8 cellular contexts compared by ENCODE assay signal in the genomic region with DNA sequence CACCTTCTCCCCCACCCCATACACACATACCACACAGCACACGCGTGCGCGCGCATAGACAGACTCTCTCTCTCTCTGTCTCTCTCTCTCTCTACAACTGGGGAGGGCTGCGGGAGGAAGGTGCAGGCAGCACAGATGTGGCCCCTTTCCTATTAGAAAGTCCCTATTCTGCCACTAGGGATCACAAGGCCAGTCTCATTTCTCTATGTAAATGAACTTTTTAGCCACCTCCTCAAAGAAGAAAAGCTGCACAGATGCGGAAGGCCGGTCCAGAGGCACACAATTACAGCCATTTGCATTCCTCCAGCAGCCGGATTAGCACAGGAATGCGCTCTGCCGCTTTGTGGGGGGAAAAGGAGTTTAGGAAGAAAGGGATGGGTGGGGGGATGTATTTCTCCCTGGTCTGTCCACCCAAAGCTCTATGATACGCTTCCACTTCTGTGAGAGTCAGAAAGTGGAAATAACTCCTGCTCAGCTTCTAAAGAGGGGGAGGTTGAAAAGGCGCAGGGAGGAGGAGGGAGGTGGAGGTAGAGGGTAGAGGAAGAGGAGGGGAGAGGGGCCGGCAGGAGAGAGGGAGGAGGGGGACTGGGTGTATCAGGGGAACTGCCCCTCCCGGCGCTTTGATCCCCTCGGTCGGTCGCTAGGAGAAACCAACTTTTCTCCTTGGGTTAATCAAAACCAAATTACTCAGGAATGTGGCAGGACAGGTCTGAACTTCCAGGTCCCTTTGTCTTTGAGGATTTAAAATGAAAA. TPM values are rescaled to one million over a fixed set of nuclear protein-coding genes. Genes with fewer than 3 reads are reported as not detected.
DNase-seq lines count a peak whose midpoint lies in the region; ATAC-seq and TF ChIP-seq lines count a peak whose summit lies in the region.

No MANE protein-coding gene starts in this region.

- no peak overlapping the region for H3K4me3 Mint-ChIP-seq in CD4-positive, alpha-beta T cell

- H3K27ac Mint-ChIP-seq in CD4-positive, alpha-beta T cell, result no peak overlapping the region

- CTCF ChIA-PET in A673 (lab: Charles Lee), result interaction anchor here (0.6 kb wide), 1 partner anchor 36 kb away, joined by 12 read pairs; no protein-coding TSS in a partner anchor
- CTCF ChIA-PET in CD4-positive, alpha-beta T cell (lab: Charles Lee), result no interaction called here

- DNase-seq in A673 (ENCODE audit: low spot score) (peak; percentile 40), GM19238 (ENCODE audit: insufficient read length, low spot score) (peak; percentile 53), NOMO-1 treated with DMSO at 0.1 percent for 48 hours (lab: John Stamatoyannopoulos, UW; ENCODE audit: unreplicated experiment) (no peak), NCI-H146 treated with DMSO at 0.1 percent for 48 hours (lab: John Stamatoyannopoulos, UW; ENCODE audit: unreplicated experiment) (no peak)
- DNase-seq in CD4-positive, alpha-beta T cell, result no peak

- intact Hi-C loops in A673 (cut with micrococcal nuclease; ENCODE audit: unreplicated experiment), result no loop called here
- intact Hi-C loops in CD4-positive, alpha-beta T cell (cut with DNase I, micrococcal nuclease), result no loop called here

- H3K36me3 ChIP-seq in A673 (ENCODE audit: insufficient read depth, low read length, poor library complexity, severe bottlenecking) (no peaks in the 10 kb centered on the region), iPS-18a (ENCODE audit: control insufficient read depth, low read depth, low read length) (no peaks in the 10 kb centered on the region)

- ATAC-seq in HG03135 (IDR thresholded peaks at IDR 0.05; ENCODE audit: unreplicated experiment) (peak; percentile 73), SK-N-SH treated with all-trans-retinoic acid at 6 μM for 48 hours (no peak)
- no peak for ATAC-seq in CD4-positive, alpha-beta T cell (ENCODE audit: poor library complexity)

- peak overlapping the region; percentile 46 for H3K27ac ChIP-seq in A673 (ENCODE audit: low read depth, low read length, poor library complexity, severe bottlenecking)
- H3K27ac ChIP-seq in iPS-18a (ENCODE audit: low read length), result no peak overlapping the region
- no peak overlapping the region for H3K27ac ChIP-seq in CD4-positive, alpha-beta T cell (ENCODE audit: low read depth, low read length)

- H3K4me3 ChIP-seq in A673 (ENCODE audit: low read depth, low read length, poor library complexity, severe bottlenecking), result no peak overlapping the region
- peak overlapping the region; percentile 34 for H3K4me3 ChIP-seq in iPS-18a (ENCODE audit: low read length)

- TF ChIP-seq CTCF in A673 (conservative IDR thresholded peaks at IDR 0.05; ENCODE audit: low read depth, low read length), result no peak
- no peak for TF ChIP-seq CTCF in CD4-positive, alpha-beta T cell (IDR thresholded peaks at IDR 0.05)

- H3K4me1 ChIP-seq in A673 (ENCODE audit: insufficient read depth, low read length, poor library complexity, severe bottlenecking) (peaks cover 60% of the 10 kb centered on the region), iPS-18a (ENCODE audit: control insufficient read depth, low read depth, low read length) (peaks cover 71% of the 10 kb centered on the region)

- H3K9me3 ChIP-seq in A673 (ENCODE audit: low read depth, low read length, poor library complexity, severe bottlenecking), result no peaks in the 10 kb centered on the region
- no peaks in the 10 kb centered on the region for H3K9me3 ChIP-seq in iPS-18a (ENCODE audit: control insufficient read depth, low read depth, low read length)
- no peaks in the 10 kb centered on the region for H3K9me3 ChIP-seq in CD4-positive, alpha-beta T cell (ENCODE audit: control insufficient read depth, low read length)

- no TSS peak for BruUV-seq in A673 (replicated peaks; lab: Mats Ljungman, UMichigan)

- no peaks in the 10 kb centered on the region for H3K9me3 Mint-ChIP-seq in CD4-positive, alpha-beta T cell

- POLR2A ChIA-PET in A673 (lab: Charles Lee; ENCODE audit: low non-redundant PET), result no interaction called here
- POLR2A ChIA-PET in CD4-positive, alpha-beta T cell (lab: Charles Lee), result no interaction called here

- H3K27me3 ChIP-seq in A673 (replicated peaks; ENCODE audit: insufficient read depth, low read depth, low read length, poor library complexity), result no peaks in the 10 kb centered on the region
- H3K27me3 ChIP-seq in iPS-18a (ENCODE audit: control insufficient read depth, insufficient read depth, low read length), result peaks cover 97% of the 10 kb centered on the region
- H3K27me3 ChIP-seq in CD4-positive, alpha-beta T cell (ENCODE audit: control insufficient read depth, insufficient read depth, low read length), result peaks cover 11% of the 10 kb centered on the region

- no peaks in the 10 kb centered on the region for H3K36me3 Mint-ChIP-seq in CD4-positive, alpha-beta T cell (ENCODE audit: low read depth)

- H3K4me1 Mint-ChIP-seq in CD4-positive, alpha-beta T cell (ENCODE audit: low read depth), result no peaks in the 10 kb centered on the region

- H3K27me3 Mint-ChIP-seq in CD4-positive, alpha-beta T cell, result peaks cover 56% of the 10 kb centered on the region

- H3K9ac ChIP-seq in iPS-18a (ENCODE audit: low read length), result no peak overlapping the region

TF ChIP-seq in SK-N-SH treated with all-trans-retinoic acid at 6 μM for 48 hours, 23 proteins besides CTCF, POLR2A, EP300 and RAD21:
- TF ChIP-seq, protein P1, sequence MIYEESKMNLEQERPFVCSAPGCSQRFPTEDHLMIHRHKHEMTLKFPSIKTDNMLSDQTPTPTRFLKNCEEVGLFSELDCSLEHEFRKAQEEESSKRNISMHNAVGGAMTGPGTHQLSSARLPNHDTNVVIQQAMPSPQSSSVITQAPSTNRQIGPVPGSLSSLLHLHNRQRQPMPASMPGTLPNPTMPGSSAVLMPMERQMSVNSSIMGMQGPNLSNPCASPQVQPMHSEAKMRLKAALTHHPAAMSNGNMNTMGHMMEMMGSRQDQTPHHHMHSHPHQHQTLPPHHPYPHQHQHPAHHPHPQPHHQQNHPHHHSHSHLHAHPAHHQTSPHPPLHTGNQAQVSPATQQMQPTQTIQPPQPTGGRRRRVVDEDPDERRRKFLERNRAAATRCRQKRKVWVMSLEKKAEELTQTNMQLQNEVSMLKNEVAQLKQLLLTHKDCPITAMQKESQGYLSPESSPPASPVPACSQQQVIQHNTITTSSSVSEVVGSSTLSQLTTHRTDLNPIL (CRISPR knock-in tag; IDR thresholded peaks at IDR 0.05; ENCODE audit: low read depth), result no peak
- TF ChIP-seq, protein P2, sequence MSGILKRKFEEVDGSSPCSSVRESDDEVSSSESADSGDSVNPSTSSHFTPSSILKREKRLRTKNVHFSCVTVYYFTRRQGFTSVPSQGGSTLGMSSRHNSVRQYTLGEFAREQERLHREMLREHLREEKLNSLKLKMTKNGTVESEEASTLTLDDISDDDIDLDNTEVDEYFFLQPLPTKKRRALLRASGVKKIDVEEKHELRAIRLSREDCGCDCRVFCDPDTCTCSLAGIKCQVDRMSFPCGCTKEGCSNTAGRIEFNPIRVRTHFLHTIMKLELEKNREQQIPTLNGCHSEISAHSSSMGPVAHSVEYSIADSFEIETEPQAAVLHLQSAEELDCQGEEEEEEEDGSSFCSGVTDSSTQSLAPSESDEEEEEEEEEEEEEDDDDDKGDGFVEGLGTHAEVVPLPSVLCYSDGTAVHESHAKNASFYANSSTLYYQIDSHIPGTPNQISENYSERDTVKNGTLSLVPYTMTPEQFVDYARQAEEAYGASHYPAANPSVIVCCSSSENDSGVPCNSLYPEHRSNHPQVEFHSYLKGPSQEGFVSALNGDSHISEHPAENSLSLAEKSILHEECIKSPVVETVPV (CRISPR knock-in tag; IDR thresholded peaks at IDR 0.05), result no peak
- no peak for TF ChIP-seq RARB (CRISPR knock-in tag; IDR thresholded peaks at IDR 0.05)
- no peak for TF ChIP-seq TCF4 (CRISPR knock-in tag; IDR thresholded peaks at IDR 0.05; ENCODE audit: borderline replicate concordance)
- no peak for TF ChIP-seq ISL1 (CRISPR knock-in tag; IDR thresholded peaks at IDR 0.05)
- no peak for TF ChIP-seq ZNF70 (CRISPR knock-in tag; IDR thresholded peaks at IDR 0.05)
- TF ChIP-seq, protein P3, sequence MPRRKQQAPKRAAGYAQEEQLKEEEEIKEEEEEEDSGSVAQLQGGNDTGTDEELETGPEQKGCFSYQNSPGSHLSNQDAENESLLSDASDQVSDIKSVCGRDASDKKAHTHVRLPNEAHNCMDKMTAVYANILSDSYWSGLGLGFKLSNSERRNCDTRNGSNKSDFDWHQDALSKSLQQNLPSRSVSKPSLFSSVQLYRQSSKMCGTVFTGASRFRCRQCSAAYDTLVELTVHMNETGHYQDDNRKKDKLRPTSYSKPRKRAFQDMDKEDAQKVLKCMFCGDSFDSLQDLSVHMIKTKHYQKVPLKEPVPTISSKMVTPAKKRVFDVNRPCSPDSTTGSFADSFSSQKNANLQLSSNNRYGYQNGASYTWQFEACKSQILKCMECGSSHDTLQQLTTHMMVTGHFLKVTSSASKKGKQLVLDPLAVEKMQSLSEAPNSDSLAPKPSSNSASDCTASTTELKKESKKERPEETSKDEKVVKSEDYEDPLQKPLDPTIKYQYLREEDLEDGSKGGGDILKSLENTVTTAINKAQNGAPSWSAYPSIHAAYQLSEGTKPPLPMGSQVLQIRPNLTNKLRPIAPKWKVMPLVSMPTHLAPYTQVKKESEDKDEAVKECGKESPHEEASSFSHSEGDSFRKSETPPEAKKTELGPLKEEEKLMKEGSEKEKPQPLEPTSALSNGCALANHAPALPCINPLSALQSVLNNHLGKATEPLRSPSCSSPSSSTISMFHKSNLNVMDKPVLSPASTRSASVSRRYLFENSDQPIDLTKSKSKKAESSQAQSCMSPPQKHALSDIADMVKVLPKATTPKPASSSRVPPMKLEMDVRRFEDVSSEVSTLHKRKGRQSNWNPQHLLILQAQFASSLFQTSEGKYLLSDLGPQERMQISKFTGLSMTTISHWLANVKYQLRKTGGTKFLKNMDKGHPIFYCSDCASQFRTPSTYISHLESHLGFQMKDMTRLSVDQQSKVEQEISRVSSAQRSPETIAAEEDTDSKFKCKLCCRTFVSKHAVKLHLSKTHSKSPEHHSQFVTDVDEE (CRISPR knock-in tag; IDR thresholded peaks at IDR 0.05), result no peak
- no peak for TF ChIP-seq ZFP30 (CRISPR knock-in tag; IDR thresholded peaks at IDR 0.05)
- no peak for TF ChIP-seq SNAI2 (CRISPR knock-in tag; IDR thresholded peaks at IDR 0.05)
- no peak for TF ChIP-seq TOX (CRISPR knock-in tag; IDR thresholded peaks at IDR 0.05; ENCODE audit: borderline replicate concordance)
TF ChIP-seq in SK-N-SH treated with all-trans-retinoic acid at 6 μM for 48 hours: peak in this region for 0.

RNA-seq across cellular contexts. Expression of a gene that starts 11.7 kb away (rescaled TPM):
- total RNA-seq in A673 (2021), result 21.7 and 21.8 TPM in 2 replicates
- total RNA-seq in CD4-positive, alpha-beta T cell, result under 1 TPM; 0.63 to 0.64 TPM

Comparison
In these comparisons a context has a peak if more than half of its experiments do, and no peak if none do; other contexts are left out.
1. DNase-seq: peak in A673 (single experiment) and GM19238 (single experiment); none in NOMO-1 treated with DMSO at 0.1 percent for 48 hours (single experiment), CD4-positive, alpha-beta T cell (0 of 10) and NCI-H146 treated with DMSO at 0.1 percent for 48 hours (single experiment).
2. RNA of a gene that starts 11.7 kb away (total RNA-seq): 21.7 to 21.8 TPM in A673; 0.63 to 0.64 TPM in CD4-positive, alpha-beta T cell; every median in the first group is over 10 times any median in the second.